Comparison of ENCODE assay signal across 1 cellular context in the genomic region with DNA sequence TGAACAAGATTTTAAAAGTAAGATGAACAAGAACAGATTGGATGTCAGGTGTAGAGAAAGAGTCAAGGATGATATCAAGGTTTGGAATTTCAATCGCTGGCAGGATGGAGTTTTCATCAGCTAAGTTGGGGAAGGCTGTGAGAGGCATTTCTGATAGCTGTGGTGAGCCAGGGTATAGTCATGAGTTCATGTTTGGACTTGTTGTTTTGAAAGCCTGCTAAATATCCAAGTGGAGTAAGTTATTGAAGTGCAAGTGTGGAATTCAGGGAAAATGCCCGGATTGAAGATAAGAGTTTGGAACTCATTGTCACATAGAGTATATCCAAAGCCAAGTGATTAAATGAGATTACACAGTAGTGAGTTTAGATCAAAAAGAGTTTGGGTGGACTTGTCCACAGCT.
TF ChIP-seq lines count a peak whose summit lies in the region.

No MANE protein-coding gene starts in this region.

TF ChIP-seq in WTC11, 78 proteins besides CTCF, POLR2A, EP300 and RAD21 (continued from another document):
- TF ChIP-seq, protein P1, sequence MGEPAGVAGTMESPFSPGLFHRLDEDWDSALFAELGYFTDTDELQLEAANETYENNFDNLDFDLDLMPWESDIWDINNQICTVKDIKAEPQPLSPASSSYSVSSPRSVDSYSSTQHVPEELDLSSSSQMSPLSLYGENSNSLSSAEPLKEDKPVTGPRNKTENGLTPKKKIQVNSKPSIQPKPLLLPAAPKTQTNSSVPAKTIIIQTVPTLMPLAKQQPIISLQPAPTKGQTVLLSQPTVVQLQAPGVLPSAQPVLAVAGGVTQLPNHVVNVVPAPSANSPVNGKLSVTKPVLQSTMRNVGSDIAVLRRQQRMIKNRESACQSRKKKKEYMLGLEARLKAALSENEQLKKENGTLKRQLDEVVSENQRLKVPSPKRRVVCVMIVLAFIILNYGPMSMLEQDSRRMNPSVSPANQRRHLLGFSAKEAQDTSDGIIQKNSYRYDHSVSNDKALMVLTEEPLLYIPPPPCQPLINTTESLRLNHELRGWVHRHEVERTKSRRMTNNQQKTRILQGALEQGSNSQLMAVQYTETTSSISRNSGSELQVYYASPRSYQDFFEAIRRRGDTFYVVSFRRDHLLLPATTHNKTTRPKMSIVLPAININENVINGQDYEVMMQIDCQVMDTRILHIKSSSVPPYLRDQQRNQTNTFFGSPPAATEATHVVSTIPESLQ (CRISPR knock-in tag; IDR thresholded peaks at IDR 0.05), result no peak
- TF ChIP-seq ELF4 (CRISPR knock-in tag; IDR thresholded peaks at IDR 0.05; ENCODE audit: low read depth) (no peak), NFATC4 (CRISPR knock-in tag; IDR thresholded peaks at IDR 0.05) (no peak), TEAD4 (CRISPR knock-in tag; IDR thresholded peaks at IDR 0.05) (no peak), ZNF138 (CRISPR knock-in tag; conservative IDR thresholded peaks at IDR 0.05) (no peak)
- TF ChIP-seq, protein P2, sequence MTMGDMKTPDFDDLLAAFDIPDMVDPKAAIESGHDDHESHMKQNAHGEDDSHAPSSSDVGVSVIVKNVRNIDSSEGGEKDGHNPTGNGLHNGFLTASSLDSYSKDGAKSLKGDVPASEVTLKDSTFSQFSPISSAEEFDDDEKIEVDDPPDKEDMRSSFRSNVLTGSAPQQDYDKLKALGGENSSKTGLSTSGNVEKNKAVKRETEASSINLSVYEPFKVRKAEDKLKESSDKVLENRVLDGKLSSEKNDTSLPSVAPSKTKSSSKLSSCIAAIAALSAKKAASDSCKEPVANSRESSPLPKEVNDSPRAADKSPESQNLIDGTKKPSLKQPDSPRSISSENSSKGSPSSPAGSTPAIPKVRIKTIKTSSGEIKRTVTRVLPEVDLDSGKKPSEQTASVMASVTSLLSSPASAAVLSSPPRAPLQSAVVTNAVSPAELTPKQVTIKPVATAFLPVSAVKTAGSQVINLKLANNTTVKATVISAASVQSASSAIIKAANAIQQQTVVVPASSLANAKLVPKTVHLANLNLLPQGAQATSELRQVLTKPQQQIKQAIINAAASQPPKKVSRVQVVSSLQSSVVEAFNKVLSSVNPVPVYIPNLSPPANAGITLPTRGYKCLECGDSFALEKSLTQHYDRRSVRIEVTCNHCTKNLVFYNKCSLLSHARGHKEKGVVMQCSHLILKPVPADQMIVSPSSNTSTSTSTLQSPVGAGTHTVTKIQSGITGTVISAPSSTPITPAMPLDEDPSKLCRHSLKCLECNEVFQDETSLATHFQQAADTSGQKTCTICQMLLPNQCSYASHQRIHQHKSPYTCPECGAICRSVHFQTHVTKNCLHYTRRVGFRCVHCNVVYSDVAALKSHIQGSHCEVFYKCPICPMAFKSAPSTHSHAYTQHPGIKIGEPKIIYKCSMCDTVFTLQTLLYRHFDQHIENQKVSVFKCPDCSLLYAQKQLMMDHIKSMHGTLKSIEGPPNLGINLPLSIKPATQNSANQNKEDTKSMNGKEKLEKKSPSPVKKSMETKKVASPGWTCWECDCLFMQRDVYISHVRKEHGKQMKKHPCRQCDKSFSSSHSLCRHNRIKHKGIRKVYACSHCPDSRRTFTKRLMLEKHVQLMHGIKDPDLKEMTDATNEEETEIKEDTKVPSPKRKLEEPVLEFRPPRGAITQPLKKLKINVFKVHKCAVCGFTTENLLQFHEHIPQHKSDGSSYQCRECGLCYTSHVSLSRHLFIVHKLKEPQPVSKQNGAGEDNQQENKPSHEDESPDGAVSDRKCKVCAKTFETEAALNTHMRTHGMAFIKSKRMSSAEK (CRISPR knock-in tag; IDR thresholded peaks at IDR 0.05; ENCODE audit: borderline replicate concordance), result no peak
- TF ChIP-seq, protein P3, sequence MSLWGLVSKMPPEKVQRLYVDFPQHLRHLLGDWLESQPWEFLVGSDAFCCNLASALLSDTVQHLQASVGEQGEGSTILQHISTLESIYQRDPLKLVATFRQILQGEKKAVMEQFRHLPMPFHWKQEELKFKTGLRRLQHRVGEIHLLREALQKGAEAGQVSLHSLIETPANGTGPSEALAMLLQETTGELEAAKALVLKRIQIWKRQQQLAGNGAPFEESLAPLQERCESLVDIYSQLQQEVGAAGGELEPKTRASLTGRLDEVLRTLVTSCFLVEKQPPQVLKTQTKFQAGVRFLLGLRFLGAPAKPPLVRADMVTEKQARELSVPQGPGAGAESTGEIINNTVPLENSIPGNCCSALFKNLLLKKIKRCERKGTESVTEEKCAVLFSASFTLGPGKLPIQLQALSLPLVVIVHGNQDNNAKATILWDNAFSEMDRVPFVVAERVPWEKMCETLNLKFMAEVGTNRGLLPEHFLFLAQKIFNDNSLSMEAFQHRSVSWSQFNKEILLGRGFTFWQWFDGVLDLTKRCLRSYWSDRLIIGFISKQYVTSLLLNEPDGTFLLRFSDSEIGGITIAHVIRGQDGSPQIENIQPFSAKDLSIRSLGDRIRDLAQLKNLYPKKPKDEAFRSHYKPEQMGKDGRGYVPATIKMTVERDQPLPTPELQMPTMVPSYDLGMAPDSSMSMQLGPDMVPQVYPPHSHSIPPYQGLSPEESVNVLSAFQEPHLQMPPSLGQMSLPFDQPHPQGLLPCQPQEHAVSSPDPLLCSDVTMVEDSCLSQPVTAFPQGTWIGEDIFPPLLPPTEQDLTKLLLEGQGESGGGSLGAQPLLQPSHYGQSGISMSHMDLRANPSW (CRISPR knock-in tag; conservative IDR thresholded peaks at IDR 0.05; ENCODE audit: low read depth), result no peak
- TF ChIP-seq, protein P4, sequence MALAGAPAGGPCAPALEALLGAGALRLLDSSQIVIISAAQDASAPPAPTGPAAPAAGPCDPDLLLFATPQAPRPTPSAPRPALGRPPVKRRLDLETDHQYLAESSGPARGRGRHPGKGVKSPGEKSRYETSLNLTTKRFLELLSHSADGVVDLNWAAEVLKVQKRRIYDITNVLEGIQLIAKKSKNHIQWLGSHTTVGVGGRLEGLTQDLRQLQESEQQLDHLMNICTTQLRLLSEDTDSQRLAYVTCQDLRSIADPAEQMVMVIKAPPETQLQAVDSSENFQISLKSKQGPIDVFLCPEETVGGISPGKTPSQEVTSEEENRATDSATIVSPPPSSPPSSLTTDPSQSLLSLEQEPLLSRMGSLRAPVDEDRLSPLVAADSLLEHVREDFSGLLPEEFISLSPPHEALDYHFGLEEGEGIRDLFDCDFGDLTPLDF (CRISPR knock-in tag; IDR thresholded peaks at IDR 0.05), result no peak
